ENCODE assay signal across 21 cellular contexts in genomic region chr6:104540743-104541142, GRCh38.
A peak's percentile ranks its signal among the peaks of the same experiment; 100 is the strongest.
DNase-seq lines count a peak whose midpoint lies in the region; ATAC-seq and TF ChIP-seq lines count a peak whose summit lies in the region.
"Had no signal": no experiment of that assay in that cellular context is flagged by ENCODE, and none has a peak within 500 bp of the region (broad histone marks: within the 10 kb centered on the region; RNA-seq: fewer than 3 reads in every experiment).

No MANE protein-coding gene starts in this region.

- H3K4me3 ChIP-seq in BJ (ENCODE audit: low read depth, low read length) (no peak overlapping the region), right atrium auricular region (no peak overlapping the region)
- H3K4me3 ChIP-seq: GM23338, psoas muscle had no signal

- no peak for ATAC-seq in left colon
- ATAC-seq: activated CD4-positive, CD25-positive, alpha-beta regulatory T cell treated with anti-CD3 and anti-CD28 coated beads, Interleukin-2, amount 50 U/mL, for 24 hours; activated T-cell treated with anti-CD3 and anti-CD28 coated beads, Interleukin-2, amount 50 U/mL, for 4 hours; GM23338; psoas muscle had no signal

- in situ Hi-C loops in SK-MEL-5 (cut with HindIII; ENCODE audit: low pct_unique_long_range_greater_than_20kb, low sequenced_read_pairs): no loop called here

- H3K4me3 Mint-ChIP-seq in osteocyte (ENCODE audit: unreplicated experiment): no peak overlapping the region
- H3K4me3 Mint-ChIP-seq: activated naive CD4-positive, alpha-beta T cell treated with anti-CD3 and anti-CD28 coated beads, Interleukin-2, amount 10 ng/mL, durations not matched to agents 7 days and 5 days; activated T-cell treated with anti-CD3 and anti-CD28 coated beads, Interleukin-2, amount 50 U/mL, for 4 hours; brain; GM23338 had no signal

- CTCF ChIA-PET in BJ (lab: Yijun Ruan, JAX): interaction anchor here (0.6 kb wide), 1 partner anchor 126 kb away, joined by 3 read pairs; no protein-coding TSS in a partner anchor

- DNase-seq in BJ (ENCODE audit: low read depth): peak; percentile 89
- peak; percentile 90 for DNase-seq in SK-MEL-5 (ENCODE audit: low read depth, low spot score)
- peak; percentile 84 for DNase-seq in dedifferentiated amniotic fluid mesenchymal stem cell (ENCODE audit: extremely low spot score)
- no peak for DNase-seq in osteocyte (ENCODE audit: extremely low spot score, unreplicated experiment)
- DNase-seq in NCI-H524 treated with DMSO at 0.1 percent for 48 hours (lab: John Stamatoyannopoulos, UW): no peak
- no peak for DNase-seq in NCI-H1105 treated with DMSO at 0.1 percent for 48 hours (lab: John Stamatoyannopoulos, UW)
- DNase-seq in right atrium auricular region (ENCODE audit: low spot score): no peak
- DNase-seq in left colon: no peak
- DNase-seq: activated naive CD4-positive, alpha-beta T cell treated with anti-CD3 and anti-CD28 coated beads, Interleukin-2, amount 10 ng/mL, durations not matched to agents 7 days and 5 days; activated T-cell treated with anti-CD3 and anti-CD28 coated beads, Interleukin-2, amount 50 U/mL, for 4 hours; cortex of kidney; NCI-H1417; NCI-H2171 treated with DMSO at 0.1 percent for 48 hours; NCI-H774; psoas muscle; SIG-M5; stimulated activated CD8-positive, alpha-beta memory T cell treated with anti-CD3 and anti-CD28 coated beads, Interleukin-4, amount 100 ng/mL, for 48 hours; T-helper 9 cell had no signal

- TF ChIP-seq CTCF in BJ (IDR thresholded peaks at IDR 0.05; ENCODE audit: insufficient read depth, low read depth, low read length): no peak
- TF ChIP-seq CTCF in osteocyte (IDR thresholded peaks at IDR 0.05): no peak
- TF ChIP-seq CTCF in right atrium auricular region (IDR thresholded peaks at IDR 0.05): no peak

- H3K27me3 ChIP-seq in BJ (ENCODE audit: control insufficient read depth, insufficient read depth, low read length): no peaks in the 10 kb centered on the region
- H3K27me3 ChIP-seq in right atrium auricular region: no peaks in the 10 kb centered on the region

- H3K27ac Mint-ChIP-seq in osteocyte (ENCODE audit: unreplicated experiment): peak overlapping the region; percentile 43
- H3K27ac Mint-ChIP-seq: activated naive CD4-positive, alpha-beta T cell treated with anti-CD3 and anti-CD28 coated beads, Interleukin-2, amount 10 ng/mL, durations not matched to agents 7 days and 5 days; brain; GM23338 had no signal

- H3K4me1 Mint-ChIP-seq in osteocyte (ENCODE audit: unreplicated experiment): peaks cover 43% of the 10 kb centered on the region
- H3K4me1 Mint-ChIP-seq: activated naive CD4-positive, alpha-beta T cell treated with anti-CD3 and anti-CD28 coated beads, Interleukin-2, amount 10 ng/mL, durations not matched to agents 7 days and 5 days; brain; GM23338 had no signal

- no peaks in the 10 kb centered on the region for H3K4me1 ChIP-seq in right atrium auricular region
- H3K4me1 ChIP-seq: psoas muscle had no signal

- H3K27ac ChIP-seq in right atrium auricular region: no peak overlapping the region
- H3K27ac ChIP-seq: psoas muscle had no signal

- POLR2A ChIA-PET in BJ (lab: Charles Lee): no interaction called here

- no peaks in the 10 kb centered on the region for H3K27me3 Mint-ChIP-seq in osteocyte (ENCODE audit: unreplicated experiment)
- H3K27me3 Mint-ChIP-seq: activated naive CD4-positive, alpha-beta T cell treated with anti-CD3 and anti-CD28 coated beads, Interleukin-2, amount 10 ng/mL, durations not matched to agents 7 days and 5 days had no signal

- H3K36me3 Mint-ChIP-seq in osteocyte (ENCODE audit: unreplicated experiment): peaks cover 1% of the 10 kb centered on the region
- H3K36me3 Mint-ChIP-seq: activated naive CD4-positive, alpha-beta T cell treated with anti-CD3 and anti-CD28 coated beads, Interleukin-2, amount 10 ng/mL, durations not matched to agents 7 days and 5 days; brain had no signal

- no peaks in the 10 kb centered on the region for H3K9me3 Mint-ChIP-seq in osteocyte (ENCODE audit: unreplicated experiment)
- H3K9me3 Mint-ChIP-seq: activated naive CD4-positive, alpha-beta T cell treated with anti-CD3 and anti-CD28 coated beads, Interleukin-2, amount 10 ng/mL, durations not matched to agents 7 days and 5 days; activated T-cell treated with anti-CD3 and anti-CD28 coated beads, Interleukin-2, amount 50 U/mL, for 4 hours; brain; GM23338 had no signal

- H3K36me3 ChIP-seq in BJ (ENCODE audit: control insufficient read depth, insufficient read depth, low read length): no peaks in the 10 kb centered on the region
- no peaks in the 10 kb centered on the region for H3K36me3 ChIP-seq in right atrium auricular region

- intact Hi-C loops in left colon (cut with DNase I, micrococcal nuclease): no loop called here

- no peaks in the 10 kb centered on the region for H3K9me3 ChIP-seq in right atrium auricular region
- H3K9me3 ChIP-seq: psoas muscle had no signal

Comparison
In these comparisons a context has a peak if more than half of its experiments do, and no peak if none do; other contexts are left out.
1. DNase-seq: peak in BJ (single experiment), SK-MEL-5 (single experiment) and dedifferentiated amniotic fluid mesenchymal stem cell (single experiment); none in osteocyte (single experiment), NCI-H524 treated with DMSO at 0.1 percent for 48 hours (single experiment), NCI-H1105 treated with DMSO at 0.1 percent for 48 hours (single experiment), right atrium auricular region (single experiment) and left colon (0 of 2).